ENCODE assay signal across 8 cellular contexts in genomic region chr12:120688527-120689071, GRCh38. TPM values are rescaled to one million over a fixed set of nuclear protein-coding genes. Genes with fewer than 3 reads are reported as not detected.
A peak's percentile ranks its signal among the peaks of the same experiment; 100 is the strongest.
DNase-seq lines count a peak whose midpoint lies in the region; ATAC-seq and TF ChIP-seq lines count a peak whose summit lies in the region.

No MANE protein-coding gene starts in this region.

- DNase-seq in CMK (ENCODE audit: low read depth) (peak; percentile 48), LNCaP clone FGC (ENCODE audit: low read depth) (no peak), astrocyte of the spinal cord (ENCODE audit: low read depth, low spot score) (peak; percentile 56), lung microvascular endothelial cell (ENCODE audit: low read depth in 2 of 2) (peak; percentile 35 to 47), uterus (no peak), DMS153 treated with DMSO at 0.1 percent for 48 hours (lab: John Stamatoyannopoulos, UW; ENCODE audit: unreplicated experiment) (no peak)

- no peak for TF ChIP-seq POLR2A in uterus (IDR thresholded peaks at IDR 0.05)

- no peaks in the 10 kb centered on the region for H3K36me3 ChIP-seq in uterus

- TF ChIP-seq CTCF in LNCaP clone FGC (IDR thresholded peaks at IDR 0.05; ENCODE audit: control insufficient read depth, extremely low read depth, insufficient read depth) (no peak), astrocyte of the spinal cord (IDR thresholded peaks at IDR 0.05; ENCODE audit: low read depth, low read length) (no peak), uterus (IDR thresholded peaks at IDR 0.05) (no peak)

- intact Hi-C loops in uterus (cut with DNase I; ENCODE audit: low total_unique reads), result no loop called here

- in situ Hi-C loops in astrocyte of the spinal cord (cut with HindIII; ENCODE audit: low sequenced_read_pairs), result no loop called here

- H3K4me1 ChIP-seq in uterus, result peaks cover 0 to 9% of the 10 kb centered on the region in 2 donors

- no peak for ATAC-seq in activated CD4-positive, CD25-positive, alpha-beta regulatory T cell treated with anti-CD3 and anti-CD28 coated beads, Interleukin-2, amount 50 U/mL, for 24 hours
- no peak for ATAC-seq in GM19455 (IDR thresholded peaks at IDR 0.05; ENCODE audit: unreplicated experiment)

- no peaks in the 10 kb centered on the region for H3K27me3 ChIP-seq in uterus

- peak overlapping the region; percentile 15 to 95 for H3K27ac ChIP-seq in uterus

- no peaks in the 10 kb centered on the region for H3K9me3 ChIP-seq in uterus

- H3K4me3 ChIP-seq in LNCaP clone FGC (ENCODE audit: low read depth, low read length), result peak overlapping the region; percentile 94
- peak overlapping the region; percentile 70 for H3K4me3 ChIP-seq in astrocyte of the spinal cord (ENCODE audit: low read depth, low read length)
- H3K4me3 ChIP-seq in uterus, result peak overlapping the region; percentile 81 to 96

RNA-seq across cellular contexts. Expression of gene MLEC, which starts 1.6 kb away (rescaled TPM):
- total RNA-seq in lung microvascular endothelial cell (27.4 and 32.0 TPM in 2 replicates), uterus (100 to 1,000 TPM in 1 of 4 donors, 10 to 100 TPM in 3; 15.6 to 108 (median 53.5) TPM)

RNA-seq across cellular contexts. Expression of gene UNC119B, which starts 21.7 kb away (rescaled TPM):
- 13.5 and 14.3 TPM in 2 replicates for total RNA-seq in lung microvascular endothelial cell
- total RNA-seq in uterus, result 10 to 100 TPM; 13.8 to 44.8 (median 32.1) TPM

RNA-seq across cellular contexts. Expression of gene ACADS, which starts 37.0 kb away (rescaled TPM):
- total RNA-seq in lung microvascular endothelial cell (21.4 and 23.0 TPM in 2 replicates), uterus (10 to 100 TPM in 3 of 4 donors, 1 to 10 TPM in 1; 1.2 to 46.1 (median 13.9) TPM)

RNA-seq across cellular contexts. Expression of gene CABP1, which starts 48.2 kb away (rescaled TPM):
- under 0.01 TPM in 1 of 2 replicates, not detected in the other for total RNA-seq in lung microvascular endothelial cell
- total RNA-seq in uterus, result 1 to 10 TPM in 2 of 4 donors, under 1 TPM in 1, not detected in 1; 0.51 to 6.4 (median 2.1) TPM

Comparison
In these comparisons a context has a peak if more than half of its experiments do, and no peak if none do; other contexts are left out.
1. DNase-seq: peak in CMK (single experiment), astrocyte of the spinal cord (single experiment) and lung microvascular endothelial cell (2 of 2); none in LNCaP clone FGC (single experiment), uterus (0 of 2) and DMS153 treated with DMSO at 0.1 percent for 48 hours (single experiment).
2. Peak in every context shown above with its lines, with median percentiles within 50 percentile points of each other: H3K4me3 ChIP-seq.